19 cellular contexts compared by ENCODE assay signal in the genomic region with DNA sequence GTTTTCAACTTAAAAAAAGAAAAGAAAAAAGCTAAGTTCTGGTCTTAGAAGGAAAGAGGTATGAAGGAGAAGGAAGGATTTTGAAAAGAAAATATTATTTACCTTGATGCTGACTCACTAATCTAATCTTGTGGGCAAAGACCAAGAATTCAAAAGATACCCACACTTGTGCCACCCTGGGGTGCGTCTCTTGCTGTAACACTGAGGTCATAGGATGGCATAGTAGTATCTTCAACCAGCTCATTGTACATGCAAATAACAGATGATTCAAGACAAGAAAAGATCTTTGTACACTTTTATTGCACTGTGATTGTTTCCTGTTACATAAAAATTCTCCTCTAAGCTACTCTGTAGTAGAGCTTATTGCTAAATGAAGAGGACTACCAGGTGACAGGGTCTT.
"Had no signal": no experiment of that assay in that cellular context is flagged by ENCODE, and none has a peak within 500 bp of the region (broad histone marks: within the 10 kb centered on the region; RNA-seq: fewer than 3 reads in every experiment).

No MANE protein-coding gene starts in this region.

- H3K27me3 ChIP-seq: cardiac muscle cell, right lobe of liver, spleen had no signal

- ATAC-seq: activated naive CD8-positive, alpha-beta T cell treated with anti-CD3 and anti-CD28 coated beads, Interleukin-2, amount 50 U/mL, for 24 hours; activated T-cell treated with anti-CD3 and anti-CD28 coated beads, Interleukin-2, amount 50 U/mL, for 72 hours; effector memory CD8-positive, alpha-beta T cell; lower lobe of right lung; natural killer cell treated with Interleukin-12 subunit alpha and Interleukin-12 subunit beta and Interleukin-15 and Interleukin-18, amount 100 ng/mL, for 72 hours; stimulated activated naive B cell treated with anti-CD40 and anti-IgM and Interleukin-4, amounts not matched to agents 10 μg/mL and 1 μg/mL and 100 μg/mL, for 72 hours had no signal

- H3K36me3 Mint-ChIP-seq: natural killer cell treated with Interleukin-12 subunit alpha and Interleukin-12 subunit beta and Interleukin-15 and Interleukin-18, amount 100 ng/mL, for 72 hours; stimulated activated naive B cell treated with anti-CD40 and anti-IgM and Interleukin-4, amounts not matched to agents 10 μg/mL and 1 μg/mL and 100 μg/mL, for 72 hours had no signal

- H3K4me3 ChIP-seq: cardiac muscle cell, lower lobe of right lung, right lobe of liver, spleen had no signal

- H3K27me3 Mint-ChIP-seq: activated CD4-positive, alpha-beta memory T cell treated with anti-CD3 and anti-CD28 coated beads, Interleukin-2, amount 10 ng/mL, durations not matched to agents 7 days and 5 days; activated naive CD8-positive, alpha-beta T cell treated with anti-CD3 and anti-CD28 coated beads, Interleukin-2, amount 50 U/mL, for 24 hours; natural killer cell treated with Interleukin-12 subunit alpha and Interleukin-12 subunit beta and Interleukin-15 and Interleukin-18, amount 100 ng/mL, for 72 hours; progenitor cell of endocrine pancreas; stimulated activated naive B cell treated with anti-CD40 and anti-IgM and Interleukin-4, amounts not matched to agents 10 μg/mL and 1 μg/mL and 100 μg/mL, for 72 hours had no signal

- H3K4me3 Mint-ChIP-seq: activated CD4-positive, alpha-beta memory T cell treated with anti-CD3 and anti-CD28 coated beads, Interleukin-2, amount 10 ng/mL, durations not matched to agents 7 days and 5 days; activated naive CD8-positive, alpha-beta T cell treated with anti-CD3 and anti-CD28 coated beads, Interleukin-2, amount 50 U/mL, for 24 hours; activated T-cell treated with anti-CD3 and anti-CD28 coated beads, Interleukin-2, amount 50 U/mL, for 72 hours; effector memory CD8-positive, alpha-beta T cell; natural killer cell treated with Interleukin-12 subunit alpha and Interleukin-12 subunit beta and Interleukin-15 and Interleukin-18, amount 100 ng/mL, for 72 hours; stimulated activated naive B cell treated with anti-CD40 and anti-IgM and Interleukin-4, amounts not matched to agents 10 μg/mL and 1 μg/mL and 100 μg/mL, for 72 hours had no signal

- DNase-seq: activated CD4-positive, alpha-beta memory T cell treated with anti-CD3 and anti-CD28 coated beads, Interleukin-2, amount 10 ng/mL, durations not matched to agents 7 days and 5 days; activated naive CD4-positive, alpha-beta T cell; activated naive CD8-positive, alpha-beta T cell treated with anti-CD3 and anti-CD28 coated beads, Interleukin-2, amount 50 U/mL, for 24 hours; activated T-cell treated with anti-CD3 and anti-CD28 coated beads, Interleukin-2, amount 50 U/mL, for 72 hours; cortex of kidney; effector memory CD8-positive, alpha-beta T cell; erythroblast; glutamatergic neuron; lower lobe of right lung; nucleus accumbens; right lobe of liver; spleen; stimulated activated CD4-positive, alpha-beta T cell treated with anti-CD3 and anti-CD28 coated beads, Interleukin-2, amount 100 ng/mL, for 24 hours; stimulated activated naive B cell treated with anti-CD40 and anti-IgM and Interleukin-4, amounts not matched to agents 10 μg/mL and 1 μg/mL and 100 μg/mL, for 72 hours; substantia nigra; trophoblast cell had no signal

- H3K9me3 ChIP-seq: lower lobe of right lung, right lobe of liver, spleen had no signal

- H3K27ac ChIP-seq: cardiac muscle cell, lower lobe of right lung, right lobe of liver, spleen had no signal

- H3K4me1 ChIP-seq: lower lobe of right lung, right lobe of liver, spleen had no signal

- H3K27ac Mint-ChIP-seq: activated CD4-positive, alpha-beta memory T cell treated with anti-CD3 and anti-CD28 coated beads, Interleukin-2, amount 10 ng/mL, durations not matched to agents 7 days and 5 days; activated naive CD8-positive, alpha-beta T cell treated with anti-CD3 and anti-CD28 coated beads, Interleukin-2, amount 50 U/mL, for 24 hours; activated T-cell treated with anti-CD3 and anti-CD28 coated beads, Interleukin-2, amount 50 U/mL, for 72 hours; effector memory CD8-positive, alpha-beta T cell; natural killer cell treated with Interleukin-12 subunit alpha and Interleukin-12 subunit beta and Interleukin-15 and Interleukin-18, amount 100 ng/mL, for 72 hours; progenitor cell of endocrine pancreas; stimulated activated naive B cell treated with anti-CD40 and anti-IgM and Interleukin-4, amounts not matched to agents 10 μg/mL and 1 μg/mL and 100 μg/mL, for 72 hours had no signal

- H3K4me1 Mint-ChIP-seq: activated CD4-positive, alpha-beta memory T cell treated with anti-CD3 and anti-CD28 coated beads, Interleukin-2, amount 10 ng/mL, durations not matched to agents 7 days and 5 days; activated naive CD8-positive, alpha-beta T cell treated with anti-CD3 and anti-CD28 coated beads, Interleukin-2, amount 50 U/mL, for 24 hours; stimulated activated naive B cell treated with anti-CD40 and anti-IgM and Interleukin-4, amounts not matched to agents 10 μg/mL and 1 μg/mL and 100 μg/mL, for 72 hours had no signal

- H3K36me3 ChIP-seq: cardiac muscle cell, lower lobe of right lung, right lobe of liver, spleen had no signal

- H3K9me3 Mint-ChIP-seq: activated CD4-positive, alpha-beta memory T cell treated with anti-CD3 and anti-CD28 coated beads, Interleukin-2, amount 10 ng/mL, durations not matched to agents 7 days and 5 days; activated naive CD8-positive, alpha-beta T cell treated with anti-CD3 and anti-CD28 coated beads, Interleukin-2, amount 50 U/mL, for 24 hours; activated T-cell treated with anti-CD3 and anti-CD28 coated beads, Interleukin-2, amount 50 U/mL, for 72 hours; effector memory CD8-positive, alpha-beta T cell; natural killer cell treated with Interleukin-12 subunit alpha and Interleukin-12 subunit beta and Interleukin-15 and Interleukin-18, amount 100 ng/mL, for 72 hours; stimulated activated naive B cell treated with anti-CD40 and anti-IgM and Interleukin-4, amounts not matched to agents 10 μg/mL and 1 μg/mL and 100 μg/mL, for 72 hours had no signal
